Comparison of ENCODE assay signal across 9 cellular contexts in genomic region chr2:85797959-85798358, GRCh38. TPM values are rescaled to one million over a fixed set of nuclear protein-coding genes. Genes with fewer than 3 reads are reported as not detected.
A peak's percentile ranks its signal among the peaks of the same experiment; 100 is the strongest.
DNase-seq lines count a peak whose midpoint lies in the region; ATAC-seq, FAIRE-seq and TF ChIP-seq lines count a peak whose summit lies in the region.
"Had no signal": no experiment of that assay in that cellular context is flagged by ENCODE, and none has a peak within 500 bp of the region (broad histone marks: within the 10 kb centered on the region; RNA-seq: fewer than 3 reads in every experiment).

No MANE protein-coding gene starts in this region.

- no peak overlapping the region for H3K4me3 ChIP-seq in endodermal cell (ENCODE audit: low read length)
- H3K4me3 ChIP-seq: SJSA1 had no signal

- ATAC-seq in left colon (no peak), GM19395 (IDR thresholded peaks at IDR 0.05; ENCODE audit: unreplicated experiment) (no peak)

- DNase-seq in D721Med (ENCODE audit: insufficient read length, low spot score) (no peak), NCI-H69 (lab: John Stamatoyannopoulos, UW) (peak; percentile 64), endodermal cell (peak; percentile 64), middle frontal gyrus (ENCODE audit: extremely low spot score, low spot score) (peak; percentile 55), left colon (no peak), activated T-cell treated with anti-CD3 and anti-CD28 coated beads for 4 hours (no peak), GM12892 (ENCODE audit: insufficient read length) (no peak)

- H3K4me1 ChIP-seq in endodermal cell (ENCODE audit: control insufficient read depth, insufficient read depth, low read length): no peaks in the 10 kb centered on the region

- FAIRE-seq in D721Med (lab: Jason Lieb, UNC) (no peak), GM12892 (lab: Jason Lieb, UNC) (no peak)

- no peak overlapping the region for H3K4me3 Mint-ChIP-seq in endodermal cell

- peak; percentile 54 for TF ChIP-seq CTCF in D721Med (IDR thresholded peaks at IDR 0.05; ENCODE audit: insufficient read depth, missing control alignments)
- peak; percentile 83 for TF ChIP-seq CTCF in endodermal cell (conservative IDR thresholded peaks at IDR 0.05)

- H3K27ac ChIP-seq in endodermal cell (ENCODE audit: low read depth, low read length): no peak overlapping the region
- H3K27ac ChIP-seq: SJSA1 had no signal

- H3K36me3 ChIP-seq in endodermal cell (ENCODE audit: control insufficient read depth, insufficient read depth, low read length): no peaks in the 10 kb centered on the region
- H3K36me3 ChIP-seq: SJSA1 had no signal

- TF ChIP-seq POLR2A in GM12892 (IDR thresholded peaks at IDR 0.05; ENCODE audit: low read depth, low read length): no peak

- H3K9ac ChIP-seq in endodermal cell (ENCODE audit: extremely low read depth, low read length, poor library complexity, severe bottlenecking): no peak overlapping the region

- H3K36me3 Mint-ChIP-seq in endodermal cell (ENCODE audit: low read depth): no peaks in the 10 kb centered on the region

- WGBS in endodermal cell (ENCODE audit: insufficient coverage in 1 of 2, insufficient read length in 1 of 2), 2 experiments: 73 to 83% methylated on average over 4 of the region's 4 CpGs

- H3K4me1 Mint-ChIP-seq in endodermal cell: peaks cover 6% of the 10 kb centered on the region

- peaks cover 21% of the 10 kb centered on the region for H3K27me3 Mint-ChIP-seq in endodermal cell (ENCODE audit: insufficient read depth)

- H3K9me3 Mint-ChIP-seq in endodermal cell: no peaks in the 10 kb centered on the region

- intact Hi-C loops in left colon (cut with DNase I, micrococcal nuclease): no loop called here

- H3K27me3 ChIP-seq in endodermal cell (ENCODE audit: control insufficient read depth, insufficient read depth, low read length, poor library complexity, severe bottlenecking): no peaks in the 10 kb centered on the region
- H3K27me3 ChIP-seq: SJSA1 had no signal

- H3K27ac Mint-ChIP-seq in endodermal cell: no peak overlapping the region

- no peaks in the 10 kb centered on the region for H3K9me3 ChIP-seq in endodermal cell (ENCODE audit: control insufficient read depth, low read length)
- H3K9me3 ChIP-seq: SJSA1 had no signal

RNA-seq across cellular contexts. Expression of gene ATOH8, which starts 44.2 kb away (rescaled TPM):
- total RNA-seq in endodermal cell: 1 to 10 TPM; 1.3 to 1.6 TPM
- polyA plus RNA-seq in endodermal cell (2013, experiment 1 of 2): 6.6 TPM
- 8.9 TPM for polyA plus RNA-seq in endodermal cell (2013, experiment 2 of 2)
- total RNA-seq in left colon: 1 to 10 TPM; 3.4 to 4.6 TPM
- not detected for polyA plus RNA-seq in GM12892 (2012; ENCODE audit: missing spikeins)

Comparison
In these comparisons a context has a peak if more than half of its experiments do, and no peak if none do; other contexts are left out.
1. DNase-seq: peak in NCI-H69 (single experiment), endodermal cell (single experiment) and middle frontal gyrus (single experiment); none in D721Med (single experiment), left colon (0 of 2), activated T-cell treated with anti-CD3 and anti-CD28 coated beads for 4 hours (single experiment) and GM12892 (single experiment).